ENCODE assay signal across 10 cellular contexts in the genomic region with DNA sequence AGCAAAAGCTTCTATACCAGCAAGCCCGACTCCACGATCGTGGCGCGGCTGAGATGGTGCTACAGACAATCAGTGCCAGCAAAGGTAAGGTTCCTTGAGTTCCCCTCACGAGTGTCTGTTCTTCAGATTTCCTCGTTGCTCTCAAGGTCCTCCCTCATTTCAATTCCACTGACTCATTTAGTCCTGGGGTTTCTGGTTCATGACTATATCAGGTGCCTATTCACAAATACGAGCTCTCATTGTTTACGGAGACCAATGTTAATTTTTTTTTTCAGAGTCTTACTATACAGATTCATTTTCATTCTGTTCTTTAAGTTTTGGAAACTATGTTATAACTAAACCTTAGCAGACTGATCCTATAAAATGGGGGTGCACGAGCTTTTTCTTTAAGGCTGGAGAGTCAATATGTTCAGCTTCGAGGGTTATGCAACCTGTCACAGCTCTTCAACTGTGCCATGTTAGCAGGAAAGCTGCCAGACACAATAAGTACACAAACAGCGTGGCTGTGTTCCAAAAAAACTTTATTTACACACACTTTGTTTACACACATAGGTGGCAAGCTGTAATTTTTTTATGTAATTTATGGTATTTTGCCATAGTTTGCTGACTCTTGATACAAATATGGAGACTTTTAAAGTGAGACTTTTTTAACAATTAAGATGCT.
"Had no signal": no experiment of that assay in that cellular context is flagged by ENCODE, and none has a peak within 500 bp of the region (broad histone marks: within the 10 kb centered on the region; RNA-seq: fewer than 3 reads in every experiment).

No MANE protein-coding gene starts in this region.

- DNase-seq: activated CD4-positive, alpha-beta T cell treated with anti-CD3 and anti-CD28 coated beads for 4 hours; activated CD8-positive, alpha-beta T cell treated with anti-CD3 and anti-CD28 coated beads, Interleukin-2, amount 10 ng/mL, durations not matched to agents 7 days and 5 days; activated naive CD4-positive, alpha-beta T cell treated with Interleukin-2 at 50 U/mL for 16 hours; activated naive CD8-positive, alpha-beta T cell treated with anti-CD3 and anti-CD28 coated beads, Interleukin-2, amount 50 U/mL, for 24 hours; caudate nucleus; colonic mucosa; esophagus squamous epithelium; foreskin fibroblast; posterior cingulate gyrus had no signal

- H3K9me3 ChIP-seq: colonic mucosa, esophagus squamous epithelium had no signal

- H3K36me3 ChIP-seq: colonic mucosa, esophagus squamous epithelium had no signal

- H3K4me3 ChIP-seq: colonic mucosa, esophagus squamous epithelium, skin epidermis had no signal

- H3K27ac ChIP-seq: colonic mucosa, esophagus squamous epithelium, skin epidermis had no signal

- H3K27me3 ChIP-seq: colonic mucosa, esophagus squamous epithelium had no signal

- H3K4me1 ChIP-seq: colonic mucosa, esophagus squamous epithelium had no signal
